In the genomic region with DNA sequence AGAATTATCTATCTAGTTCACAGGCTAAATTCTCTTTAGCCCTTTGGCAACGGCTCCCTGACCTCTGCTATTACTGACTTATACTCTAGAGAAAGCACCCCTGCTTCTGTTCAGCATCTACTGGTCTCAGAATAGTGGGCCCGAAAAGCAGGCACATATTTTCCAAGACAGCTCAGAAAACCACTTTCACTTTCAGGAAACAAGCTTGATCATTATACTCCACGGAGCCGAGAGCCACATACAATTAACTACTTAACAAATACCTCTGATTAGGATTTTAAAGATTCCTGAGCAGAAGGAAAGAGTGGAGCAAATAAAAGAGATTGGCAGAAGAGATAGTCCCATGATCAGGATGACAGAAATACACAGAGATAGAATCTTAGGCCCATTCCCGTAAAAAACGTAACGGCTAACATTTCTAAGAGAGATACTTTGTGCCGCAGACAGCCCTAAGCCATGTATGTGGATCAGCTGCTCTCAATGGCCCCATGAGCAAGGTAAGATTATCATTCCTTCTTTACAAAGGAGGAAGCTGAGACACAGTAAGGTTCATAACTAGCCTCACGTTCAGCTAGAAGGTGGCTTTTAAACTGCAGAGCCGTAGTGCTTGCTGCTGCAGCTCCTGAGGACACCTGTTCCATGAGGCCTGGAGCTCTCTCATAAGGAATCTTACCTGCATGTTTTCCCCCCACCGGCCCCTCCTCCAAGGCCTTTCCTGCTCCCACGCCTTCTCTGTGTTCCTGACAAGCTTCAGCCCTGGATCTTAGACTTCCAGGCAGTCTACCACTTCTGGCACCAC, we compare ENCODE assay signal across 9 cellular contexts.
DNase-seq lines count a peak whose midpoint lies in the region; ATAC-seq, FAIRE-seq and TF ChIP-seq lines count a peak whose summit lies in the region.
"Had no signal": no experiment of that assay in that cellular context is flagged by ENCODE, and none has a peak within 500 bp of the region (broad histone marks: within the 10 kb centered on the region; RNA-seq: fewer than 3 reads in every experiment).

No MANE protein-coding gene starts in this region.

- H3K27ac ChIP-seq in breast epithelium (peak overlapping the region; percentile 56 to 64), tibial artery (peak overlapping the region; percentile 74)

- H3K4me1 ChIP-seq in breast epithelium (peaks cover 0 to 13% of the 10 kb centered on the region in 2 donors), tibial artery (peaks cover 0 to 45% (median 28%) of the 10 kb centered on the region in 4 donors)

- no peak for FAIRE-seq in urothelium cell line (lab: Jason Lieb, UNC)

- intact Hi-C loops in activated CD4-positive, alpha-beta T cell treated with anti-CD3 and anti-CD28 coated beads for 36 hours (cut with DNase I, micrococcal nuclease): loop anchor here (2.0 to 5.0 kb wide), 4 partner anchors 43 to 228 kb away; a partner anchor contains a TSS
- intact Hi-C loops in breast epithelium (cut with DNase I; ENCODE audit: low total_unique reads): no loop called here
- intact Hi-C loops in tibial artery (cut with DNase I; ENCODE audit: low total_unique reads): no loop called here

- TF ChIP-seq POLR2A in breast epithelium (IDR thresholded peaks at IDR 0.05): no peak

- H3K4me3 Mint-ChIP-seq in activated CD4-positive, alpha-beta T cell treated with anti-CD3 and anti-CD28 coated beads for 36 hours: peak overlapping the region; percentile 54

- H3K9me3 ChIP-seq in breast epithelium (no peaks in the 10 kb centered on the region), tibial artery (no peaks in the 10 kb centered on the region)

- no peaks in the 10 kb centered on the region for H3K9me3 Mint-ChIP-seq in activated CD4-positive, alpha-beta T cell treated with anti-CD3 and anti-CD28 coated beads for 36 hours (ENCODE audit: low read depth)

- no peaks in the 10 kb centered on the region for H3K36me3 Mint-ChIP-seq in activated CD4-positive, alpha-beta T cell treated with anti-CD3 and anti-CD28 coated beads for 36 hours (ENCODE audit: low read depth)

- POLR2A ChIA-PET in activated CD4-positive, alpha-beta T cell treated with anti-CD3 and anti-CD28 coated beads for 36 hours (lab: Charles Lee): interaction anchor here (0.6 to 0.7 kb wide), 3 partner anchors 30 to 215 kb away, joined by 3 to 4 read pairs (median 3); no protein-coding TSS in a partner anchor

- TF ChIP-seq CTCF in breast epithelium (IDR thresholded peaks at IDR 0.05) (no peak), tibial artery (IDR thresholded peaks at IDR 0.05) (no peak)

- peaks cover 38% of the 10 kb centered on the region for H3K4me1 Mint-ChIP-seq in activated CD4-positive, alpha-beta T cell treated with anti-CD3 and anti-CD28 coated beads for 36 hours

- H3K27ac Mint-ChIP-seq in activated CD4-positive, alpha-beta T cell treated with anti-CD3 and anti-CD28 coated beads for 36 hours: peak overlapping the region; percentile 88

- ATAC-seq in activated CD4-positive, alpha-beta T cell treated with anti-CD3 and anti-CD28 coated beads for 36 hours: peak; percentile 84
- ATAC-seq in GM19324 (IDR thresholded peaks at IDR 0.05; ENCODE audit: low FRiP score, unreplicated experiment): no peak

- peak; percentile 53 for DNase-seq in activated CD4-positive, alpha-beta T cell treated with anti-CD3 and anti-CD28 coated beads for 36 hours
- no peak for DNase-seq in activated CD4-positive, alpha-beta T cell treated with anti-CD3 and anti-CD28 coated beads, Interleukin-2, amount 50 U/mL, for 1 hour
- DNase-seq in breast epithelium (ENCODE audit: low spot score in 2 of 2) (no peak), medulla oblongata (ENCODE audit: extremely low spot score) (peak; percentile 65), tibial artery (peak in 1 of 2 donors; percentile 21), urothelium cell line (ENCODE audit: low spot score) (no peak), DMS 273 (lab: John Stamatoyannopoulos, UW; ENCODE audit: unreplicated experiment) (no peak)
- DNase-seq: ACHN had no signal

- H3K27me3 ChIP-seq in breast epithelium: no peaks in the 10 kb centered on the region
- no peaks in the 10 kb centered on the region for H3K27me3 ChIP-seq in tibial artery

- peak overlapping the region in 2 of 3 donors; percentile 9 to 50 for H3K4me3 ChIP-seq in breast epithelium
- H3K4me3 ChIP-seq in tibial artery: peak overlapping the region; percentile 3 to 29

- H3K36me3 ChIP-seq in breast epithelium (no peaks in the 10 kb centered on the region), tibial artery (no peaks in the 10 kb centered on the region)

- CTCF ChIA-PET in activated CD4-positive, alpha-beta T cell treated with anti-CD3 and anti-CD28 coated beads for 36 hours (lab: Charles Lee): interaction anchor here (0.5 to 1.6 kb wide), 6 partner anchors 9 to 475 kb away, joined by 3 to 4 read pairs (median 3); no protein-coding TSS in a partner anchor

- no peaks in the 10 kb centered on the region for H3K27me3 Mint-ChIP-seq in activated CD4-positive, alpha-beta T cell treated with anti-CD3 and anti-CD28 coated beads for 36 hours

Comparison
In these comparisons a context has a peak if more than half of its experiments do, and no peak if none do; other contexts are left out.
1. DNase-seq: peak in activated CD4-positive, alpha-beta T cell treated with anti-CD3 and anti-CD28 coated beads for 36 hours (single experiment) and medulla oblongata (single experiment); none in activated CD4-positive, alpha-beta T cell treated with anti-CD3 and anti-CD28 coated beads, Interleukin-2, amount 50 U/mL, for 1 hour (single experiment), breast epithelium (0 of 2), urothelium cell line (single experiment) and DMS 273 (single experiment).
2. intact Hi-C loops: an anchor here in activated CD4-positive, alpha-beta T cell treated with anti-CD3 and anti-CD28 coated beads for 36 hours (2.0 to 5.0 kb wide); none called in breast epithelium and tibial artery.